8 cellular contexts compared by ENCODE assay signal in the genomic region with DNA sequence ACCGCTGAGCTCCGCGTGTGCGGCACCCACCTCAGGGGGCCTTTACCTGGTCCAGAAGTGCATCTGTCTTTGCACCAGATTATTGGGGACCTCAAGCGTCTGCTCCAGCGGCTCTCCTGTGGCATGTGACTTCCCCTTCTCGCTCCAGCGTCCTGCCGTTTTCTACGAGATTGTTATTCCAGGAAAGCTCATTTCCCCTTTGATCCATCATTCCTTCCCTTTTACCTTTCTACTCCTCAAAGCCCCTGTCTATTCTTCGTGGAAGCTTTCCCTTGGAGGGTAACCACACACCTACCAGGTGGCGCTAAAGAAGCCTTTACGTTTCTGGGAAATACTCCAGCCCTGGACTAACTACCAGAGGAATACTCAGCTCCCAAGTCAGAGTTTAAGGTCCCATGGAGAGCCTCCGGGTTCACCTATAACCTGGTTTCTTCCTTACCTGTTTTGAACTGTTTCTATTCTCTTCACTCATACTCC. TPM values are rescaled to one million over a fixed set of nuclear protein-coding genes. Genes with fewer than 3 reads are reported as not detected.
A peak's percentile ranks its signal among the peaks of the same experiment; 100 is the strongest.
DNase-seq lines count a peak whose midpoint lies in the region; ATAC-seq and TF ChIP-seq lines count a peak whose summit lies in the region.

No MANE protein-coding gene starts in this region.

- H3K9ac ChIP-seq in adipocyte (ENCODE audit: low read length): peak overlapping the region; percentile 88

- intact Hi-C loops in testis (cut with DNase I; ENCODE audit: low total_unique reads): no loop called here

- TF ChIP-seq CTCF in C4-2B (conservative IDR thresholded peaks at IDR 0.05): peak; percentile 50
- peak; percentile 40 for TF ChIP-seq CTCF in kidney epithelial cell (IDR thresholded peaks at IDR 0.05; ENCODE audit: insufficient read depth, low read length, poor library complexity, severe bottlenecking)
- TF ChIP-seq CTCF in testis (IDR thresholded peaks at IDR 0.05): no peak

- peaks cover 39% of the 10 kb centered on the region for H3K36me3 ChIP-seq in adipocyte (ENCODE audit: control insufficient read depth, insufficient read depth, low read length, severe bottlenecking)
- H3K36me3 ChIP-seq in kidney epithelial cell (ENCODE audit: control insufficient read depth, insufficient read depth, low read length): peaks cover 5% of the 10 kb centered on the region
- no peaks in the 10 kb centered on the region for H3K36me3 ChIP-seq in testis (ENCODE audit: low read depth, missing control alignments)

- DNase-seq in adipocyte (ENCODE audit: low read depth) (no peak), kidney epithelial cell (ENCODE audit: low read depth) (no peak), testis (no peak), NCI-H1436 (lab: John Stamatoyannopoulos, UW) (no peak)
- DNase-seq in effector CD8-positive, alpha-beta T cell (lab: John Stamatoyannopoulos, UW): no peak

- H3K4me3 ChIP-seq in adipocyte (ENCODE audit: low read length): peak overlapping the region; percentile 90
- peak overlapping the region; percentile 88 for H3K4me3 ChIP-seq in kidney epithelial cell (ENCODE audit: low read depth, low read length)
- peak overlapping the region; percentile 69 to 77 for H3K4me3 ChIP-seq in testis

- no peak for TF ChIP-seq POLR2A in testis (IDR thresholded peaks at IDR 0.05)

- H3K27me3 ChIP-seq in adipocyte (replicated peaks; ENCODE audit: control insufficient read depth, insufficient read depth, low read length): no peaks in the 10 kb centered on the region
- peaks cover 10% of the 10 kb centered on the region for H3K27me3 ChIP-seq in kidney epithelial cell (ENCODE audit: control insufficient read depth, insufficient read depth, low read length)
- H3K27me3 ChIP-seq in testis: no peaks in the 10 kb centered on the region

- WGBS in testis, 2 donors: 4 to 8% methylated on average over 14 of the region's 14 CpGs

- H3K27ac ChIP-seq in C4-2B: peak overlapping the region; percentile 98
- H3K27ac ChIP-seq in testis: peak overlapping the region in 1 of 2 donors; percentile 90

- H3K9me3 ChIP-seq in adipocyte (ENCODE audit: control insufficient read depth, low read length): no peaks in the 10 kb centered on the region
- no peaks in the 10 kb centered on the region for H3K9me3 ChIP-seq in testis

- H3K4me1 ChIP-seq in adipocyte (ENCODE audit: control insufficient read depth, insufficient read depth, low read length) (peaks cover 10% of the 10 kb centered on the region), testis (peaks cover 19% of the 10 kb centered on the region)

- ATAC-seq in HG03097 (IDR thresholded peaks at IDR 0.05; ENCODE audit: low FRiP score, unreplicated experiment) (peak; percentile 12), GM19395 (IDR thresholded peaks at IDR 0.05; ENCODE audit: unreplicated experiment) (no peak)

RNA-seq across cellular contexts. Expression of a gene that starts 1.5 kb away (rescaled TPM):
- 40.0 and 46.6 TPM in 2 replicates for total RNA-seq in kidney epithelial cell
- 10 to 100 TPM; 64.2 to 74.9 TPM for total RNA-seq in testis
- polyA plus RNA-seq in testis (ENCODE audit: insufficient read depth, low read depth, low replicate concordance): 154 TPM

RNA-seq across cellular contexts. Expression of a gene that starts 16.2 kb away (rescaled TPM):
- 26.1 and 34.4 TPM in 2 replicates for total RNA-seq in kidney epithelial cell
- 10 to 100 TPM; 54.1 to 69.4 TPM for total RNA-seq in testis
- 32.6 TPM for polyA plus RNA-seq in testis (ENCODE audit: insufficient read depth, low read depth, low replicate concordance)

RNA-seq across cellular contexts. Expression of a gene that starts 38.6 kb away (rescaled TPM):
- total RNA-seq in kidney epithelial cell: not detected in 2 replicates
- total RNA-seq in testis: 10 to 100 TPM in 1 of 2 donors, 1 to 10 TPM in 1; 2.6 to 10.6 TPM
- 2.8 TPM for polyA plus RNA-seq in testis (ENCODE audit: insufficient read depth, low read depth, low replicate concordance)

Comparison
In these comparisons a context has a peak if more than half of its experiments do, and no peak if none do; other contexts are left out.
1. CTCF ChIP-seq: peak in C4-2B (single experiment) and kidney epithelial cell (single experiment); none in testis (0 of 3).
2. Peak in every context shown above with its lines, with median percentiles within 50 percentile points of each other: H3K4me3 ChIP-seq.